In the genomic region with DNA sequence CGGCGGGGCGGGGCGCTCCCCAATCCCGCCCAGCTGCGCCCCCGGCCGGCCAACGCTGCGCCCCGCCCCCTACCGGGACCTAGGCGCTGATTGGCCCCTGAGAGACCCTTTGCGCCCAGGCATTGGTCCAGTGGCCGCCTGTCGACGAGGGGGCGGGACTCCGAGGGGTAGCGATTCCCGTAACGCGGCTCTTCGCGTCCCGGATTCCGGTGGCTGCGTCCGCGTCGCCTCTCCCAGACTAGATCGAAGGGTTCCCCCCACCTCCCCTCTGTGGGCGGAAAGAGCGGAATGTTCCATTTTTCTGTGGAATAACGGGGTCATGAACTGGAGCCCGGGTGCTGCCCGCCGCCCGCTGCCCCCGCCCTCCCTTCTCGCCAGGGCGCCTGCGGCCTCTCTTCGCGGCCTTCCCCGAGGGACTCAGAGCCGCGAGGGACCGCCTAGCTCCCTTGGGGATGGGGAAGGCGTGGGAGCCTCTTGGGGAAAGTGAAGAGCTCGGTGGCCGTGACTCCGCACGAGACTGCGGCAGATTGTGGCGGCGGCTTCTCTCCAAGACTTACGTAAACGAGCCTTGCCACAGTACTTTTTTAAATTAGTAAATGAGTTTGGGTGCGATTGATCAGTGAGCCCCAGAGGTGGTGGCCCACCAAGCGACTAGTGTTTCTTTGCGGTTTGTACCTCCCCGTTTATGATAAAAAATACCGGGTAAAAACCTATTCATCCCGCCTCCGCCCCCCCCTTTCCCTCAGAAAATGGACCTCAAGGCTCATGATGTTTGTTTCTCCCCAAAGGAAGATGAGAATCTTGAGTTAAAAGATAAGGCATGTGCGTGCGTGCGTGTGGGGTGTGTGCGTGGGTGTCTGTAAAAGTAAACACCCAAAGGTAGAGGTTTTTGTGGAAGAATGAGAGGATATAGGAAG, we compare ENCODE assay signal across 1 cellular context.
TF ChIP-seq lines count a peak whose summit lies in the region.

No MANE protein-coding gene starts in this region.

TF ChIP-seq in K562, 482 proteins besides CTCF, POLR2A, EP300 and RAD21 (continued from another document and continues in another):
- TF ChIP-seq, protein P1, sequence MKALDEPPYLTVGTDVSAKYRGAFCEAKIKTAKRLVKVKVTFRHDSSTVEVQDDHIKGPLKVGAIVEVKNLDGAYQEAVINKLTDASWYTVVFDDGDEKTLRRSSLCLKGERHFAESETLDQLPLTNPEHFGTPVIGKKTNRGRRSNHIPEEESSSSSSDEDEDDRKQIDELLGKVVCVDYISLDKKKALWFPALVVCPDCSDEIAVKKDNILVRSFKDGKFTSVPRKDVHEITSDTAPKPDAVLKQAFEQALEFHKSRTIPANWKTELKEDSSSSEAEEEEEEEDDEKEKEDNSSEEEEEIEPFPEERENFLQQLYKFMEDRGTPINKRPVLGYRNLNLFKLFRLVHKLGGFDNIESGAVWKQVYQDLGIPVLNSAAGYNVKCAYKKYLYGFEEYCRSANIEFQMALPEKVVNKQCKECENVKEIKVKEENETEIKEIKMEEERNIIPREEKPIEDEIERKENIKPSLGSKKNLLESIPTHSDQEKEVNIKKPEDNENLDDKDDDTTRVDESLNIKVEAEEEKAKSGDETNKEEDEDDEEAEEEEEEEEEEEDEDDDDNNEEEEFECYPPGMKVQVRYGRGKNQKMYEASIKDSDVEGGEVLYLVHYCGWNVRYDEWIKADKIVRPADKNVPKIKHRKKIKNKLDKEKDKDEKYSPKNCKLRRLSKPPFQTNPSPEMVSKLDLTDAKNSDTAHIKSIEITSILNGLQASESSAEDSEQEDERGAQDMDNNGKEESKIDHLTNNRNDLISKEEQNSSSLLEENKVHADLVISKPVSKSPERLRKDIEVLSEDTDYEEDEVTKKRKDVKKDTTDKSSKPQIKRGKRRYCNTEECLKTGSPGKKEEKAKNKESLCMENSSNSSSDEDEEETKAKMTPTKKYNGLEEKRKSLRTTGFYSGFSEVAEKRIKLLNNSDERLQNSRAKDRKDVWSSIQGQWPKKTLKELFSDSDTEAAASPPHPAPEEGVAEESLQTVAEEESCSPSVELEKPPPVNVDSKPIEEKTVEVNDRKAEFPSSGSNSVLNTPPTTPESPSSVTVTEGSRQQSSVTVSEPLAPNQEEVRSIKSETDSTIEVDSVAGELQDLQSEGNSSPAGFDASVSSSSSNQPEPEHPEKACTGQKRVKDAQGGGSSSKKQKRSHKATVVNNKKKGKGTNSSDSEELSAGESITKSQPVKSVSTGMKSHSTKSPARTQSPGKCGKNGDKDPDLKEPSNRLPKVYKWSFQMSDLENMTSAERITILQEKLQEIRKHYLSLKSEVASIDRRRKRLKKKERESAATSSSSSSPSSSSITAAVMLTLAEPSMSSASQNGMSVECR (CRISPR knock-in tag; IDR thresholded peaks at IDR 0.05): no peak
- TF ChIP-seq ZNF583 (CRISPR knock-in tag; IDR thresholded peaks at IDR 0.05) (no peak), CTCFL (IDR thresholded peaks at IDR 0.05; ENCODE audit: borderline replicate concordance, insufficient read depth, low read depth, low read length, poor library complexity, severe bottlenecking) (no peak), SAFB (IDR thresholded peaks at IDR 0.05; ENCODE audit: borderline replicate concordance, low read depth, low read length) (peak; percentile 49; the same call in 1 of the 2 replicates), MEF2A (IDR thresholded peaks at IDR 0.05; ENCODE audit: control insufficient read depth, low read depth, low read length) (no peak), ZNF830 (CRISPR knock-in tag; IDR thresholded peaks at IDR 0.05) (no peak), KAT8 (IDR thresholded peaks at IDR 0.05; ENCODE audit: low read depth) (no peak), ZNF75A (CRISPR knock-in tag; IDR thresholded peaks at IDR 0.05) (no peak), FOXA3 (CRISPR knock-in tag; conservative IDR thresholded peaks at IDR 0.05 in 1 of 2, IDR thresholded peaks at IDR 0.05 in 1 of 2) (peak; percentile 37 to 47; a peak in 2 of 4 replicates), MAFF (IDR thresholded peaks at IDR 0.05; ENCODE audit: low read length) (no peak), DPF2 (IDR thresholded peaks at IDR 0.05) (peak; percentile 76), IRF2 (CRISPR knock-in tag; IDR thresholded peaks at IDR 0.05) (no peak), PTRF (tag; IDR thresholded peaks at IDR 0.05) (no peak), GTF2F1 (IDR thresholded peaks at IDR 0.05; ENCODE audit: low read depth, low read length) (no peak), ZBTB7A (IDR thresholded peaks at IDR 0.05; ENCODE audit: borderline replicate concordance, control insufficient read depth, low read depth, low read length) (peak; percentile 9; the same call in 1 of the 2 replicates), HDAC2 (IDR thresholded peaks at IDR 0.05) (peak; percentile 17; the same call in 1 of the 2 replicates), ARID2 (IDR thresholded peaks at IDR 0.05) (no peak), HIVEP1 (CRISPR knock-in tag; IDR thresholded peaks at IDR 0.05) (no peak), SIN3A (IDR thresholded peaks at IDR 0.05; ENCODE audit: borderline replicate concordance in 2 of 2, control insufficient read depth in 1 of 2, low read depth in 2 of 2, low read length in 2 of 2) (no peak; a peak in 1 of 4 replicates), HINFP (tag; conservative IDR thresholded peaks at IDR 0.05; ENCODE audit: low read depth) (peak; percentile 73; the same call in 1 of the 2 replicates), POLR2B (IDR thresholded peaks at IDR 0.05; ENCODE audit: low read depth, partially characterized antibody) (peak; percentile 87), CHCHD3 (CRISPR knock-in tag; IDR thresholded peaks at IDR 0.05) (no peak), ZEB2 (IDR thresholded peaks at IDR 0.05) (no peak), RNF219 (CRISPR knock-in tag; IDR thresholded peaks at IDR 0.05) (no peak), TEAD1 (CRISPR knock-in tag; IDR thresholded peaks at IDR 0.05) (no peak), MTA3 (IDR thresholded peaks at IDR 0.05; ENCODE audit: borderline replicate concordance) (0 out of 2 replicates have a peak, but pooled peaks have one; percentile 62), MAFG (tag; conservative IDR thresholded peaks at IDR 0.05) (no peak), NFATC3 (IDR thresholded peaks at IDR 0.05) (no peak), NCOR1 (IDR thresholded peaks at IDR 0.05) (no peak), XRCC3 (IDR thresholded peaks at IDR 0.05) (no peak), ZNF143 (CRISPR knock-in tag; IDR thresholded peaks at IDR 0.05) (no peak), CBX3 (IDR thresholded peaks at IDR 0.05; ENCODE audit: borderline replicate concordance in 1 of 2, low read length in 2 of 2) (no peak), PTBP1 (IDR thresholded peaks at IDR 0.05; ENCODE audit: low read depth, low read length) (no peak), HDAC1 (IDR thresholded peaks at IDR 0.05) (no peak; a peak in 1 of 4 replicates), NBN (IDR thresholded peaks at IDR 0.05; ENCODE audit: low read depth) (no peak), NR4A1 (CRISPR knock-in tag; IDR thresholded peaks at IDR 0.05) (no peak), NR4A1 (tag; IDR thresholded peaks at IDR 0.05) (no peak), ZFX (CRISPR knock-in tag; IDR thresholded peaks at IDR 0.05) (peak; percentile 90), TOE1 (IDR thresholded peaks at IDR 0.05; ENCODE audit: borderline replicate concordance) (no peak), TOE1 (CRISPR knock-in tag; IDR thresholded peaks at IDR 0.05; ENCODE audit: borderline replicate concordance, low read depth) (no peak), ZNF77 (CRISPR knock-in tag; IDR thresholded peaks at IDR 0.05) (no peak), FOS (IDR thresholded peaks at IDR 0.05; ENCODE audit: extremely low read depth, insufficient read length) (peak; percentile 90), LARP7 (IDR thresholded peaks at IDR 0.05) (no peak), MEIS2 (IDR thresholded peaks at IDR 0.05; ENCODE audit: partially characterized antibody) (no peak), SRF (CRISPR knock-in tag; IDR thresholded peaks at IDR 0.05) (no peak), HSF4 (CRISPR knock-in tag; IDR thresholded peaks at IDR 0.05; ENCODE audit: borderline replicate concordance) (no peak), BMI1 (IDR thresholded peaks at IDR 0.05; ENCODE audit: low read length) (no peak)
- TF ChIP-seq, protein P2, sequence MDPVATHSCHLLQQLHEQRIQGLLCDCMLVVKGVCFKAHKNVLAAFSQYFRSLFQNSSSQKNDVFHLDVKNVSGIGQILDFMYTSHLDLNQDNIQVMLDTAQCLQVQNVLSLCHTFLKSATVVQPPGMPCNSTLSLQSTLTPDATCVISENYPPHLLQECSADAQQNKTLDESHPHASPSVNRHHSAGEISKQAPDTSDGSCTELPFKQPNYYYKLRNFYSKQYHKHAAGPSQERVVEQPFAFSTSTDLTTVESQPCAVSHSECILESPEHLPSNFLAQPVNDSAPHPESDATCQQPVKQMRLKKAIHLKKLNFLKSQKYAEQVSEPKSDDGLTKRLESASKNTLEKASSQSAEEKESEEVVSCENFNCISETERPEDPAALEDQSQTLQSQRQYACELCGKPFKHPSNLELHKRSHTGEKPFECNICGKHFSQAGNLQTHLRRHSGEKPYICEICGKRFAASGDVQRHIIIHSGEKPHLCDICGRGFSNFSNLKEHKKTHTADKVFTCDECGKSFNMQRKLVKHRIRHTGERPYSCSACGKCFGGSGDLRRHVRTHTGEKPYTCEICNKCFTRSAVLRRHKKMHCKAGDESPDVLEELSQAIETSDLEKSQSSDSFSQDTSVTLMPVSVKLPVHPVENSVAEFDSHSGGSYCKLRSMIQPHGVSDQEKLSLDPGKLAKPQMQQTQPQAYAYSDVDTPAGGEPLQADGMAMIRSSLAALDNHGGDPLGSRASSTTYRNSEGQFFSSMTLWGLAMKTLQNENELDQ (CRISPR knock-in tag; IDR thresholded peaks at IDR 0.05; ENCODE audit: borderline replicate concordance): no peak
- TF ChIP-seq, protein P3, sequence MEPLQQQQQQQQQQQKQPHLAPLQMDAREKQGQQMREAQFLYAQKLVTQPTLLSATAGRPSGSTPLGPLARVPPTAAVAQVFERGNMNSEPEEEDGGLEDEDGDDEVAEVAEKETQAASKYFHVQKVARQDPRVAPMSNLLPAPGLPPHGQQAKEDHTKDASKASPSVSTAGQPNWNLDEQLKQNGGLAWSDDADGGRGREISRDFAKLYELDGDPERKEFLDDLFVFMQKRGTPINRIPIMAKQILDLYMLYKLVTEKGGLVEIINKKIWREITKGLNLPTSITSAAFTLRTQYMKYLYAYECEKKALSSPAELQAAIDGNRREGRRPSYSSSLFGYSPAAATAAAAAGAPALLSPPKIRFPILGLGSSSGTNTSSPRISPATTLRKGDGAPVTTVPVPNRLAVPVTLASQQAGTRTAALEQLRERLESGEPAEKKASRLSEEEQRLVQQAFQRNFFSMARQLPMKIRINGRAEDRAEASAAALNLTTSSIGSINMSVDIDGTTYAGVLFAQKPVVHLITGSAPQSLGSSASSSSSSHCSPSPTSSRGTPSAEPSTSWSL (CRISPR knock-in tag; IDR thresholded peaks at IDR 0.05; ENCODE audit: borderline replicate concordance): no peak
- TF ChIP-seq, protein P4, sequence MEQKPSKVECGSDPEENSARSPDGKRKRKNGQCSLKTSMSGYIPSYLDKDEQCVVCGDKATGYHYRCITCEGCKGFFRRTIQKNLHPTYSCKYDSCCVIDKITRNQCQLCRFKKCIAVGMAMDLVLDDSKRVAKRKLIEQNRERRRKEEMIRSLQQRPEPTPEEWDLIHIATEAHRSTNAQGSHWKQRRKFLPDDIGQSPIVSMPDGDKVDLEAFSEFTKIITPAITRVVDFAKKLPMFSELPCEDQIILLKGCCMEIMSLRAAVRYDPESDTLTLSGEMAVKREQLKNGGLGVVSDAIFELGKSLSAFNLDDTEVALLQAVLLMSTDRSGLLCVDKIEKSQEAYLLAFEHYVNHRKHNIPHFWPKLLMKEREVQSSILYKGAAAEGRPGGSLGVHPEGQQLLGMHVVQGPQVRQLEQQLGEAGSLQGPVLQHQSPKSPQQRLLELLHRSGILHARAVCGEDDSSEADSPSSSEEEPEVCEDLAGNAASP (IDR thresholded peaks at IDR 0.05): no peak
- TF ChIP-seq, protein P5, sequence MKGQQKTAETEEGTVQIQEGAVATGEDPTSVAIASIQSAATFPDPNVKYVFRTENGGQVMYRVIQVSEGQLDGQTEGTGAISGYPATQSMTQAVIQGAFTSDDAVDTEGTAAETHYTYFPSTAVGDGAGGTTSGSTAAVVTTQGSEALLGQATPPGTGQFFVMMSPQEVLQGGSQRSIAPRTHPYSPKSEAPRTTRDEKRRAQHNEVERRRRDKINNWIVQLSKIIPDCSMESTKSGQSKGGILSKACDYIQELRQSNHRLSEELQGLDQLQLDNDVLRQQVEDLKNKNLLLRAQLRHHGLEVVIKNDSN (CRISPR knock-in tag; IDR thresholded peaks at IDR 0.05): no peak
